Comparison of ENCODE assay signal across 13 cellular contexts in the genomic region with DNA sequence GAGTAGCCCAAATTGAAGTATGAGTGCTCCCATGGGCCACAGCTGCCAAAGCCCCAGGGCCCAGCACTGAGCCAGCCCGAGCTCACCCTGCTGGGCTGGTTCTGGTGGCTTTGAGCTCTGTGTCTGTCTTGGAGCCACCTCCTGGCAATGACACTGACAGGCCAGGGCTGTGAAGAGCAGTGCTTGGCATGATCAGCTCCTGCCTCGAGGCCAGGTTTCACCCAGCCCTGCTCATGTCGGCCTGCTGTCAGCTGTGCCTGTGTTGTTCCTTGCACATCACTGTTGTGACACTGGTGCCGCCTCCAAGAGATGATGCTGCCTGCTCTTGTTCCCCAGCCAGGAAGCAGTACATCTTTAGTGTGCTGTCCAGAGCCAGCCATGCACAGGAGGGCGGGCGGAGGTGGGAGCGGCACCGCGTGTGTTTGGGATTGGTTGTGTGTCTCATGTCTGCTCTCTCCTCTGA. TPM values are rescaled to one million over a fixed set of nuclear protein-coding genes. Genes with fewer than 3 reads are reported as not detected.
DNase-seq lines count a peak whose midpoint lies in the region; ATAC-seq and TF ChIP-seq lines count a peak whose summit lies in the region.
"Had no signal": no experiment of that assay in that cellular context is flagged by ENCODE, and none has a peak within 500 bp of the region (broad histone marks: within the 10 kb centered on the region; RNA-seq: fewer than 3 reads in every experiment).

No MANE protein-coding gene starts in this region.

- H3K4me1 Mint-ChIP-seq in CD4-positive, CD25-positive, alpha-beta regulatory T cell, result peaks cover 40 to 100% (median 65%) of the 10 kb centered on the region in 4 donors
- peaks cover 83 to 96% (median 93%) of the 10 kb centered on the region in 3 donors for H3K4me1 Mint-ChIP-seq in T-cell
- H3K4me1 Mint-ChIP-seq in central memory CD8-positive, alpha-beta T cell, result peaks cover 35% of the 10 kb centered on the region
- peaks cover 42 to 97% (median 85%) of the 10 kb centered on the region in 4 donors for H3K4me1 Mint-ChIP-seq in naive thymus-derived CD8-positive, alpha-beta T cell

- H3K4me1 ChIP-seq in CD4-positive, CD25-positive, alpha-beta regulatory T cell (ENCODE audit: control insufficient read depth, insufficient read depth, low read length, poor library complexity, severe bottlenecking), result peaks cover 98% of the 10 kb centered on the region
- H3K4me1 ChIP-seq in PC-3 (ENCODE audit: insufficient read depth, low read length), result no peaks in the 10 kb centered on the region
- H3K4me1 ChIP-seq: adrenal gland, Caco-2 had no signal

- 0 out of 2 replicates have a peak, but pooled peaks cover 4% of the 10 kb centered on the region for H4K20me1 ChIP-seq in PC-3 (ENCODE audit: low read length)

- H3K36me3 ChIP-seq in CD4-positive, CD25-positive, alpha-beta regulatory T cell (ENCODE audit: control insufficient read depth, insufficient read depth, low read length), result peaks cover 33% of the 10 kb centered on the region
- peaks cover 85% of the 10 kb centered on the region for H3K36me3 ChIP-seq in PC-3 (ENCODE audit: low read depth, low read length)

- H3F3A ChIP-seq in PC-3 (ENCODE audit: low read length, unreplicated experiment), result peaks cover 11% of the 10 kb centered on the region

- no peaks in the 10 kb centered on the region for H3K9me3 Mint-ChIP-seq in CD4-positive, CD25-positive, alpha-beta regulatory T cell
- no peaks in the 10 kb centered on the region for H3K9me3 Mint-ChIP-seq in T-cell
- no peaks in the 10 kb centered on the region for H3K9me3 Mint-ChIP-seq in central memory CD8-positive, alpha-beta T cell
- H3K9me3 Mint-ChIP-seq in naive thymus-derived CD8-positive, alpha-beta T cell, result no peaks in the 10 kb centered on the region

- H3K79me2 ChIP-seq in PC-3 (ENCODE audit: low read length), result no peaks in the 10 kb centered on the region

- no peaks in the 10 kb centered on the region for H3K27me3 Mint-ChIP-seq in CD4-positive, CD25-positive, alpha-beta regulatory T cell
- H3K27me3 Mint-ChIP-seq in T-cell, result no peaks in the 10 kb centered on the region
- no peaks in the 10 kb centered on the region for H3K27me3 Mint-ChIP-seq in central memory CD8-positive, alpha-beta T cell
- H3K27me3 Mint-ChIP-seq in naive thymus-derived CD8-positive, alpha-beta T cell, result no peaks in the 10 kb centered on the region

- no peak for TF ChIP-seq CTCF in PC-3 (conservative IDR thresholded peaks at IDR 0.05; ENCODE audit: low read depth, low read length)

- peak overlapping the region; percentile 99 to 100 (median 99) for H3K27ac Mint-ChIP-seq in CD4-positive, CD25-positive, alpha-beta regulatory T cell
- peak overlapping the region; percentile 98 to 100 for H3K27ac Mint-ChIP-seq in T-cell
- peak overlapping the region; percentile 67 for H3K27ac Mint-ChIP-seq in central memory CD8-positive, alpha-beta T cell (ENCODE audit: low read depth)
- peak overlapping the region; percentile 94 to 100 (median 97) for H3K27ac Mint-ChIP-seq in naive thymus-derived CD8-positive, alpha-beta T cell

- POLR2A ChIA-PET in T-cell (lab: Charles Lee), result no interaction called here
- POLR2A ChIA-PET in naive thymus-derived CD8-positive, alpha-beta T cell (lab: Charles Lee), result interaction anchor here (0.7 to 7.2 kb wide), 7 partner anchors 9 to 136 kb away, joined by 3 to 79 read pairs (median 5); a partner anchor contains a TSS
- POLR2A ChIA-PET in PC-3 (lab: Charles Lee; ENCODE audit: unreplicated experiment), result no interaction called here

- H3K9me3 ChIP-seq in CD4-positive, CD25-positive, alpha-beta regulatory T cell (ENCODE audit: control insufficient read depth in 2 of 2, low read length in 2 of 2), result no peaks in the 10 kb centered on the region
- H3K9me3 ChIP-seq in PC-3 (ENCODE audit: low read length), result no peaks in the 10 kb centered on the region
- H3K9me3 ChIP-seq: adrenal gland, Caco-2 had no signal

- H3K9ac ChIP-seq in PC-3 (ENCODE audit: low read length), result no peak overlapping the region

- CTCF ChIA-PET in T-cell (lab: Charles Lee), result no interaction called here
- CTCF ChIA-PET in PC-3 (lab: Charles Lee), result no interaction called here

- no peak overlapping the region for H3K4me2 ChIP-seq in PC-3 (ENCODE audit: low read length)

- H2AFZ ChIP-seq in PC-3 (ENCODE audit: low read length), result no peak overlapping the region

- no peaks in the 10 kb centered on the region for H3K9me2 ChIP-seq in PC-3 (replicated peaks; ENCODE audit: low read length)

- peaks cover 38% of the 10 kb centered on the region for H3K36me3 Mint-ChIP-seq in CD4-positive, CD25-positive, alpha-beta regulatory T cell
- peaks cover 50% of the 10 kb centered on the region for H3K36me3 Mint-ChIP-seq in T-cell
- H3K36me3 Mint-ChIP-seq in central memory CD8-positive, alpha-beta T cell (ENCODE audit: insufficient read depth), result peaks cover 29% of the 10 kb centered on the region
- peaks cover 0 to 36% (median 20%) of the 10 kb centered on the region in 3 donors for H3K36me3 Mint-ChIP-seq in naive thymus-derived CD8-positive, alpha-beta T cell

- DNase-seq in CD4-positive, CD25-positive, alpha-beta regulatory T cell, result peak in 2 of 3 donors; percentile 32 to 57
- peak in 9 of 34 experiments; percentile 8 to 47 (median 31) for DNase-seq in T-cell
- DNase-seq in central memory CD8-positive, alpha-beta T cell (ENCODE audit: low spot score in 2 of 2), result no peak
- DNase-seq in naive thymus-derived CD8-positive, alpha-beta T cell, result peak in 1 of 10 donors; percentile 26
- DNase-seq in PC-3, result no peak
- no peak for DNase-seq in NCI-H2227 (lab: John Stamatoyannopoulos, UW; ENCODE audit: unreplicated experiment)
- DNase-seq: Caco-2, mesenchymal stem cell, NCI-H2171 treated with DMSO at 0.1 percent for 48 hours had no signal

- H3K4me3 Mint-ChIP-seq in CD4-positive, CD25-positive, alpha-beta regulatory T cell, result peak overlapping the region; percentile 89 to 90 (median 90)
- H3K4me3 Mint-ChIP-seq in T-cell, result peak overlapping the region; percentile 77 to 82 (median 80)
- peak overlapping the region; percentile 30 for H3K4me3 Mint-ChIP-seq in central memory CD8-positive, alpha-beta T cell
- peak overlapping the region; percentile 68 to 95 (median 83) for H3K4me3 Mint-ChIP-seq in naive thymus-derived CD8-positive, alpha-beta T cell

- H3K4me3 ChIP-seq in CD4-positive, CD25-positive, alpha-beta regulatory T cell (ENCODE audit: low read depth, low read length), result peak overlapping the region; percentile 87
- no peak overlapping the region for H3K4me3 ChIP-seq in PC-3 (ENCODE audit: low read length)
- H3K4me3 ChIP-seq: adrenal gland had no signal

- ATAC-seq in CD4-positive, CD25-positive, alpha-beta regulatory T cell (ENCODE audit: low read depth in 2 of 2), result peak; percentile 43 to 49
- ATAC-seq in T-cell (replicated peaks in 1 of 4), result peak in 3 of 4 experiments; percentile 9 to 19 (median 17)
- ATAC-seq in central memory CD8-positive, alpha-beta T cell (replicated peaks; ENCODE audit: extremely low read depth, poor library complexity, severe bottlenecking), result no peak
- peak in 1 of 2 donors; percentile 12 for ATAC-seq in naive thymus-derived CD8-positive, alpha-beta T cell
- ATAC-seq in PC-3, result no peak; the same call in 1 of the 2 replicates
- ATAC-seq in HG03520 (IDR thresholded peaks at IDR 0.05; ENCODE audit: unreplicated experiment), result no peak
- no peak for ATAC-seq in HG02938 (IDR thresholded peaks at IDR 0.05; ENCODE audit: unreplicated experiment)
- ATAC-seq: HCT116 had no signal

- H3K27me3 ChIP-seq in CD4-positive, CD25-positive, alpha-beta regulatory T cell (ENCODE audit: control insufficient read depth, insufficient read depth, low read length), result no peaks in the 10 kb centered on the region
- no peaks in the 10 kb centered on the region for H3K27me3 ChIP-seq in PC-3 (ENCODE audit: low read length)
- H3K27me3 ChIP-seq: adrenal gland had no signal

- H3K27ac ChIP-seq in CD4-positive, CD25-positive, alpha-beta regulatory T cell (ENCODE audit: insufficient read depth, low read length, poor library complexity, severe bottlenecking), result peak overlapping the region; percentile 90
- no peak overlapping the region for H3K27ac ChIP-seq in PC-3 (ENCODE audit: low read length)

- BruUV-seq in PC-3 (replicated peaks; lab: Mats Ljungman, UMichigan), result no TSS peak

- intact Hi-C loops in PC-3 (cut with micrococcal nuclease), result no loop called here

RNA-seq across cellular contexts. Expression of a gene that starts 26.0 kb away (rescaled TPM):
- total RNA-seq in CD4-positive, CD25-positive, alpha-beta regulatory T cell, result 9.4 TPM
- 10 to 100 TPM in 3 of 4 donors, 1 to 10 TPM in 1; 8.9 to 19.3 (median 16.0) TPM for polyA plus RNA-seq in CD4-positive, CD25-positive, alpha-beta regulatory T cell
- 10 to 100 TPM in 4 of 5 donors, 1 to 10 TPM in 1; 7.3 to 18.3 (median 11.1) TPM for total RNA-seq in T-cell
- total RNA-seq in naive thymus-derived CD8-positive, alpha-beta T cell, result 10 to 100 TPM; 12.2 to 13.1 TPM
- 1 to 10 TPM; 6.6 to 9.8 (median 8.2) TPM for polyA plus RNA-seq in naive thymus-derived CD8-positive, alpha-beta T cell
- 11.6 and 18.0 TPM in 2 replicates for total RNA-seq in PC-3 (2014; rRNA removed)

RNA-seq across cellular contexts. Expression of a gene that starts 56.8 kb away (rescaled TPM):
- total RNA-seq in CD4-positive, CD25-positive, alpha-beta regulatory T cell, result 60.5 TPM
- polyA plus RNA-seq in CD4-positive, CD25-positive, alpha-beta regulatory T cell, result 10 to 100 TPM in 1 of 4 donors, 1 to 10 TPM in 3; 6.6 to 10.9 (median 7.6) TPM
- total RNA-seq in T-cell (10 to 100 TPM; 37.2 to 84.9 (median 70.8) TPM), PC-3 (2014; rRNA removed) (30.6 and 30.8 TPM in 2 replicates)
- 10 to 100 TPM; 63.9 to 70.6 TPM for total RNA-seq in naive thymus-derived CD8-positive, alpha-beta T cell
- polyA plus RNA-seq in naive thymus-derived CD8-positive, alpha-beta T cell, result 1 to 10 TPM; 3.1 to 4.9 (median 4.8) TPM

Comparison
In these comparisons a context has a peak if more than half of its experiments do, and no peak if none do; other contexts are left out.
1. ATAC-seq: peak in CD4-positive, CD25-positive, alpha-beta regulatory T cell (2 of 2) and T-cell (3 of 4); none in central memory CD8-positive, alpha-beta T cell (single experiment), PC-3 (single experiment), HG03520 (single experiment) and HG02938 (single experiment).
2. DNase-seq: peak in CD4-positive, CD25-positive, alpha-beta regulatory T cell (2 of 3); none in central memory CD8-positive, alpha-beta T cell (0 of 2), PC-3 (single experiment) and NCI-H2227 (single experiment).
3. H3K4me3 Mint-ChIP-seq: peak in every context shown above with its lines; median percentile 90 in CD4-positive, CD25-positive, alpha-beta regulatory T cell; 83 in naive thymus-derived CD8-positive, alpha-beta T cell; 80 in T-cell; 30 in central memory CD8-positive, alpha-beta T cell.
4. Peak in every context shown above with its lines, with median percentiles within 50 percentile points of each other: H3K27ac Mint-ChIP-seq.